ENCODE assay signal across 31 cellular contexts in the genomic region with DNA sequence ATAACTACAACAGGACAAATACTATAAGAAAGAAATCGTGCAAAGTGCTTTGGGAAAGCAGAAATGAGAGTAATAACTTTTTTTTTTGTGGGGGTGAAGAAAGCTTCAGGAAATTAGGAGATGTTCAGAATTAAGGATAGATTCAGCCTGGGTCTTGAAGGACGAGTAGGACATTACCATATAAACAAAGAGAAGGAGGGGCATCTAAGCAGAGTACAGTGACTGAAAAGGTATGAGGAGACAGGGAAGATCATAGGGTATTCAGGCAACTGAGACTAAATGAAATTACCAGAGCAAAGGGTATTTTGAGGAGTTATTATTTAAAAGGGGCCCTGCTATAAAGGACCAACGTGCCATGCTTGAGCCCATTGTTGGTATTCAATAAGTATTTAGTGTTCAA. TPM values are rescaled to one million over a fixed set of nuclear protein-coding genes. Genes with fewer than 3 reads are reported as not detected.
"Had no signal": no experiment of that assay in that cellular context is flagged by ENCODE, and none has a peak within 500 bp of the region (broad histone marks: within the 10 kb centered on the region; RNA-seq: fewer than 3 reads in every experiment).

No MANE protein-coding gene starts in this region.

- H3K9me3 Mint-ChIP-seq: dendritic cell treated with granulocyte-macrophage colony-stimulating factor and Interleukin-4, amounts not matched to agents 40 ng/mL and 50 ng/mL, for 4 days; endodermal cell; naive thymus-derived CD8-positive, alpha-beta T cell; nephron progenitor cell; type B pancreatic cell had no signal

- H3K4me1 ChIP-seq: colonic mucosa, gastrocnemius medialis, prostate gland, right atrium auricular region, testis, tibial artery had no signal

- H2AFZ ChIP-seq: hepatocyte had no signal

- H3K27me3 ChIP-seq: colonic mucosa, gastrocnemius medialis, heart left ventricle, hepatocyte, right atrium auricular region, testis, tibial artery had no signal

- H3K4me2 ChIP-seq: hepatocyte, smooth muscle cell had no signal

- H3K4me1 Mint-ChIP-seq: nephron progenitor cell had no signal

- ATAC-seq: gastrocnemius medialis; heart left ventricle; left lobe of liver; naive thymus-derived CD8-positive, alpha-beta T cell; sciatic nerve; stimulated activated naive CD8-positive, alpha-beta T cell treated with anti-CD3 and anti-CD28 coated beads, Interleukin-15, Interleukin-2, amounts not matched to agents 100 U/mL and 50 U/mL, for 24 hours had no signal

- H3K36me3 ChIP-seq: colonic mucosa, gastrocnemius medialis, heart left ventricle, prostate gland, right atrium auricular region, tibial artery had no signal

- H3K79me2 ChIP-seq: hepatocyte had no signal

- H3K9me3 ChIP-seq: colonic mucosa, gastrocnemius medialis, heart left ventricle, prostate gland, right atrium auricular region, testis, tibial artery had no signal

- H3K27ac Mint-ChIP-seq: dendritic cell treated with granulocyte-macrophage colony-stimulating factor and Interleukin-4, amounts not matched to agents 40 ng/mL and 50 ng/mL, for 4 days; endodermal cell; naive thymus-derived CD8-positive, alpha-beta T cell; nephron progenitor cell; type B pancreatic cell had no signal

- H3K27ac ChIP-seq: colonic mucosa, epithelial cell of prostate, gastrocnemius medialis, heart left ventricle, hepatocyte, prostate gland, right atrium auricular region, testis, tibial artery had no signal

- H3K36me3 Mint-ChIP-seq: naive thymus-derived CD8-positive, alpha-beta T cell; type B pancreatic cell had no signal

- H3K4me3 ChIP-seq: colonic mucosa, gastrocnemius medialis, heart left ventricle, hepatocyte, lung, prostate gland, right atrium auricular region, smooth muscle cell, testis, tibial artery had no signal

- H3K27me3 Mint-ChIP-seq: dendritic cell treated with granulocyte-macrophage colony-stimulating factor and Interleukin-4, amounts not matched to agents 40 ng/mL and 50 ng/mL, for 4 days; naive thymus-derived CD8-positive, alpha-beta T cell; type B pancreatic cell had no signal

- DNase-seq: colonic mucosa; effector CD8-positive, alpha-beta T cell; endodermal cell; foreskin fibroblast; gastrocnemius medialis; heart left ventricle; kidney; mesendoderm; midbrain; naive thymus-derived CD8-positive, alpha-beta T cell; nephron progenitor cell; nucleus accumbens; stimulated activated CD4-positive, alpha-beta T cell treated with anti-CD3 and anti-CD28 coated beads, Interleukin-12 subunit alpha, Interleukin-12 subunit beta, amount 100 ng/mL, for 4 hours; stimulated activated CD4-positive, alpha-beta T cell treated with anti-CD3 and anti-CD28 coated beads, Interleukin-1b, Interleukin-23, amount 100 ng/mL, for 48 hours; stimulated activated CD4-positive, alpha-beta T cell treated with anti-CD3 and anti-CD28 coated beads, Interleukin-4, amount 100 ng/mL, for 1 hour; stimulated activated CD8-positive, alpha-beta memory T cell treated with anti-CD3 and anti-CD28 coated beads, Interleukin-4, amount 100 ng/mL, for 48 hours; stimulated activated naive CD8-positive, alpha-beta T cell treated with anti-CD3 and anti-CD28 coated beads, Interleukin-15, Interleukin-2, amounts not matched to agents 100 U/mL and 50 U/mL, for 24 hours; substantia nigra; testis; tibial artery had no signal

- H3K4me3 Mint-ChIP-seq: dendritic cell treated with granulocyte-macrophage colony-stimulating factor and Interleukin-4, amounts not matched to agents 40 ng/mL and 50 ng/mL, for 4 days; endodermal cell; naive thymus-derived CD8-positive, alpha-beta T cell; nephron progenitor cell; type B pancreatic cell had no signal

RNA-seq across cellular contexts. Expression of a gene that starts 3.1 kb away (rescaled TPM):
- total RNA-seq: endodermal cell, gastrocnemius medialis, hepatocyte, left lobe of liver, osteocyte, right atrium auricular region, smooth muscle cell had no signal
- polyA plus RNA-seq: heart left ventricle, hepatocyte, smooth muscle cell had no signal
